Comparison of ENCODE assay signal across 10 cellular contexts in the genomic region with DNA sequence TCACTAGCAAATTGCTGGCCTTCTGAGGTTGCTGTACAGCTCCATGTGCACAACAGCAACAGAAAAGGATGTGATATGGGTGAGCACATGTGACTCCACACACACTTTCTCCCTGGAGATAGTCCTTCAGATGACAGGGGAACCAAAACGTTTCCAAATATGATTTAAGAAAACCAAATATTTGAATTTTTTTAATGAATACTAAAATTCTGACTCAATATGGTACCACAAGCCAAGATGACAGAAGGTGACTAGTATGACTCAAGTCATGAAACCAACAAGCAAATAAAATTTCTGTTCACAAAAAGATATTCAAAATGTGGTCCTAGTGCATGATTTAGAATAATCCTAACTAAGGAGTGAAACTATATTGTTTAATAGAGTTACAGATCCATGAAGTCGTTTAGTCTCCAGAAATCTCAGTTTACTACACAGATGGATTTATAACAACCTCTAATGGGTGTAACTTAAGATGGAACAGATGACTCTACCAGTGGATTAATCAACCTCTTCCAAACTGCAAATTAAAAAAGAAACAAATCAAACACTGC.
DNase-seq lines count a peak whose midpoint lies in the region; ATAC-seq, FAIRE-seq and TF ChIP-seq lines count a peak whose summit lies in the region.
"Had no signal": no experiment of that assay in that cellular context is flagged by ENCODE, and none has a peak within 500 bp of the region (broad histone marks: within the 10 kb centered on the region; RNA-seq: fewer than 3 reads in every experiment).

No MANE protein-coding gene starts in this region.

- FAIRE-seq in GM12892 (lab: Jason Lieb, UNC): peak; percentile 48

- H3K27ac Mint-ChIP-seq in activated naive CD8-positive, alpha-beta T cell: peak overlapping the region; percentile 67

- H3K4me1 Mint-ChIP-seq in activated naive CD8-positive, alpha-beta T cell (ENCODE audit: low read depth): peaks cover 7% of the 10 kb centered on the region

- H3K27ac ChIP-seq in caudate nucleus (ENCODE audit: low read depth, low read length): no peak overlapping the region

- H3K36me3 Mint-ChIP-seq in activated naive CD8-positive, alpha-beta T cell: no peaks in the 10 kb centered on the region

- peaks cover 9% of the 10 kb centered on the region for H3K9me3 Mint-ChIP-seq in activated naive CD8-positive, alpha-beta T cell (ENCODE audit: low read depth)

- H3K27me3 Mint-ChIP-seq in activated naive CD8-positive, alpha-beta T cell: no peaks in the 10 kb centered on the region

- DNase-seq in GM12892 (ENCODE audit: insufficient read length) (peak; percentile 14), GM19240 (ENCODE audit: insufficient read length, low spot score) (peak; percentile 25), NCI-H1105 (lab: John Stamatoyannopoulos, UW) (no peak), T1000 (lab: John Stamatoyannopoulos, UW) (no peak), NOMO-1 treated with dmso at 0.1 percent for 144 hours (lab: John Stamatoyannopoulos, UW; ENCODE audit: unreplicated experiment) (no peak), caudate nucleus (lab: John Stamatoyannopoulos, UW) (no peak)
- DNase-seq: activated CD4-positive, alpha-beta T cell treated with anti-CD3 and anti-CD28 coated beads for 1 hour; dermis blood vessel endothelial cell had no signal

- TF ChIP-seq POLR2A in GM12892 (IDR thresholded peaks at IDR 0.05; ENCODE audit: low read depth, low read length): no peak

- H3K4me3 Mint-ChIP-seq in activated naive CD8-positive, alpha-beta T cell: no peak overlapping the region

- peak; percentile 93 for ATAC-seq in HG02938 (IDR thresholded peaks at IDR 0.05; ENCODE audit: unreplicated experiment)

Comparison
In these comparisons a context has a peak if more than half of its experiments do, and no peak if none do; other contexts are left out.
1. DNase-seq: peak in GM12892 (single experiment) and GM19240 (single experiment); none in NCI-H1105 (single experiment), T1000 (single experiment), NOMO-1 treated with dmso at 0.1 percent for 144 hours (single experiment) and caudate nucleus (0 of 61).